1 cellular context compared by ENCODE assay signal in the genomic region with DNA sequence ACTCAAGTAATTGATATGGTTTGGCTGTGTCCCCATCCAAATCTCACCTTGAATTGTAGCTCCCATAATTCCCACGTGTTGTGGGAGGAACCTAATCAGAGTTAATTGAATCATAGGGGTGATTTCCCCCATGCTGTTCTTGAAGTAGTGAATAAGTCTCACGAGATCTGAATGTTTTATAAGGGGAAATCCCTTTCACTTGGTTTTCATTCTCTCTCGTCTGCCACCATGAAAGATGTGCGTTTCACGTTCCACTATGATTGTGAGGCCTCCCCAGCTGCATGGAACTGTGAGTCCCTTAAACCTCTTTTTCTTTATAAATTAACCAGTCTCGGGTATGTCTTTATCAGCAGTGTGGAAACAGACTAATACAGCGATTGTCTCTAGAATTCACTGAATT.
TF ChIP-seq lines count a peak whose summit lies in the region.

No MANE protein-coding gene starts in this region.

TF ChIP-seq in GM12878, 131 proteins besides CTCF, POLR2A, EP300 and RAD21 (continued from another document):
- TF ChIP-seq RELA (IDR thresholded peaks at IDR 0.05; ENCODE audit: borderline replicate concordance, partially characterized antibody) (no peak), TBL1XR1 (IDR thresholded peaks at IDR 0.05; ENCODE audit: low read depth, low read length) (no peak), MTA3 (IDR thresholded peaks at IDR 0.05; ENCODE audit: borderline replicate concordance, low read length) (no peak), BRCA1 (IDR thresholded peaks at IDR 0.05; ENCODE audit: low read depth, low read length) (no peak), BMI1 (IDR thresholded peaks at IDR 0.05; ENCODE audit: borderline replicate concordance) (no peak), CEBPB (IDR thresholded peaks at IDR 0.05; ENCODE audit: borderline replicate concordance in 1 of 2, low read depth in 2 of 2, low read length in 2 of 2) (no peak), NFXL1 (IDR thresholded peaks at IDR 0.05; ENCODE audit: borderline replicate concordance) (no peak), HDGF (IDR thresholded peaks at IDR 0.05) (no peak), POLR2AphosphoS2 (IDR thresholded peaks at IDR 0.05; ENCODE audit: low read depth, low read length) (no peak), STAT1 (conservative IDR thresholded peaks at IDR 0.05) (no peak), ETV6 (conservative IDR thresholded peaks at IDR 0.05 in 1 of 2, IDR thresholded peaks at IDR 0.05 in 1 of 2; ENCODE audit: borderline replicate concordance in 1 of 2, low read depth in 1 of 2) (no peak)
- TF ChIP-seq, protein P1, sequence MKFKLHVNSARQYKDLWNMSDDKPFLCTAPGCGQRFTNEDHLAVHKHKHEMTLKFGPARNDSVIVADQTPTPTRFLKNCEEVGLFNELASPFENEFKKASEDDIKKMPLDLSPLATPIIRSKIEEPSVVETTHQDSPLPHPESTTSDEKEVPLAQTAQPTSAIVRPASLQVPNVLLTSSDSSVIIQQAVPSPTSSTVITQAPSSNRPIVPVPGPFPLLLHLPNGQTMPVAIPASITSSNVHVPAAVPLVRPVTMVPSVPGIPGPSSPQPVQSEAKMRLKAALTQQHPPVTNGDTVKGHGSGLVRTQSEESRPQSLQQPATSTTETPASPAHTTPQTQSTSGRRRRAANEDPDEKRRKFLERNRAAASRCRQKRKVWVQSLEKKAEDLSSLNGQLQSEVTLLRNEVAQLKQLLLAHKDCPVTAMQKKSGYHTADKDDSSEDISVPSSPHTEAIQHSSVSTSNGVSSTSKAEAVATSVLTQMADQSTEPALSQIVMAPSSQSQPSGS (IDR thresholded peaks at IDR 0.05; ENCODE audit: low read length): no peak
TF ChIP-seq in GM12878: peak in this region for 0.
